In genomic region chr1:211261229-211261628, GRCh38 we compare ENCODE assay signal across 8 cellular contexts. TPM values are rescaled to one million over a fixed set of nuclear protein-coding genes. Genes with fewer than 3 reads are reported as not detected.
DNase-seq lines count a peak whose midpoint lies in the region; TF ChIP-seq lines count a peak whose summit lies in the region.

No MANE protein-coding gene starts in this region.

- no peak overlapping the region for H4K8ac ChIP-seq in trophoblast cell (ENCODE audit: low read depth, low read length)

- no peak overlapping the region for H2BK120ac ChIP-seq in trophoblast cell (ENCODE audit: insufficient read depth, low read length, poor library complexity)

- no peak overlapping the region for H3K4ac ChIP-seq in trophoblast cell (ENCODE audit: low read depth, low read length)

- no peak overlapping the region for H2BK12ac ChIP-seq in trophoblast cell (ENCODE audit: low read length)

- no peak overlapping the region for H2BK5ac ChIP-seq in trophoblast cell (ENCODE audit: low read depth, low read length, poor library complexity)

- H3K4me1 ChIP-seq in DOHH2 (ENCODE audit: control insufficient read depth, low read length) (peaks cover 18% of the 10 kb centered on the region), Peyer's patch (peaks cover 0 to 19% (median 3%) of the 10 kb centered on the region in 4 donors), trophoblast cell (ENCODE audit: control insufficient read depth in 1 of 2, insufficient read depth in 2 of 2, low read length in 2 of 2) (peaks cover 5 to 6% of the 10 kb centered on the region in 2 experiments)

- no peaks in the 10 kb centered on the region for H3K9me3 ChIP-seq in DOHH2 (ENCODE audit: control insufficient read depth, insufficient read depth, low read length)
- H3K9me3 ChIP-seq in Peyer's patch = no peaks in the 10 kb centered on the region
- no peaks in the 10 kb centered on the region for H3K9me3 ChIP-seq in trophoblast cell (ENCODE audit: insufficient read depth, low read depth, low read length)

- H3K18ac ChIP-seq in trophoblast cell (ENCODE audit: low read length) = no peak overlapping the region

- H3K9ac ChIP-seq in trophoblast cell (ENCODE audit: low read length) = no peak overlapping the region

- H4K12ac ChIP-seq in trophoblast cell (ENCODE audit: low read depth, low read length) = no peak overlapping the region

- H3K27ac ChIP-seq in DOHH2 (ENCODE audit: low read depth, low read length) (peak overlapping the region; percentile 97), Peyer's patch (peak overlapping the region in 2 of 4 donors; percentile 98 to 100), epithelial cell of prostate (peak overlapping the region; percentile 97), trophoblast cell (ENCODE audit: low read depth, low read length) (peak overlapping the region; percentile 41)

- H2AFZ ChIP-seq in trophoblast cell (ENCODE audit: insufficient read depth, low read length, poor library complexity) = no peak overlapping the region

- no peak for DNase-seq in Peyer's patch
- no peak for DNase-seq in epithelial cell of prostate (ENCODE audit: low read depth, low spot score)
- DNase-seq in trophoblast cell = no peak
- DNase-seq in iPS-NIHi11 (ENCODE audit: low spot score) = no peak
- no peak for DNase-seq in NCI-H1105 treated with DMSO at 0.1 percent for 48 hours (lab: John Stamatoyannopoulos, UW)
- no peak for DNase-seq in NK-92 treated with Interleukin-12 subunit alpha and Interleukin-12 subunit beta, amount 100 ng/mL, for 24 hours (lab: John Stamatoyannopoulos, UW)
- DNase-seq in superior temporal gyrus (ENCODE audit: extremely low spot score) = no peak

- H3K14ac ChIP-seq in trophoblast cell (ENCODE audit: low read length) = no peak overlapping the region

- H3K79me1 ChIP-seq in trophoblast cell (ENCODE audit: low read length) = peaks cover 26% of the 10 kb centered on the region

- H3K4me2 ChIP-seq in DOHH2 (ENCODE audit: low read length) = peak overlapping the region; percentile 74
- H3K4me2 ChIP-seq in trophoblast cell (ENCODE audit: low read length) = peak overlapping the region; percentile 83

- TF ChIP-seq POLR2A in Peyer's patch (IDR thresholded peaks at IDR 0.05) = no peak

- H4K20me1 ChIP-seq in DOHH2 (ENCODE audit: control insufficient read depth, insufficient read depth, low read depth, low read length) = 0 out of 2 replicates have a peak, but pooled peaks cover 3% of the 10 kb centered on the region

- H3K27me3 ChIP-seq in DOHH2 (ENCODE audit: control insufficient read depth, low read length) (no peaks in the 10 kb centered on the region), Peyer's patch (no peaks in the 10 kb centered on the region), trophoblast cell (ENCODE audit: insufficient read depth, low read length) (no peaks in the 10 kb centered on the region)

- peaks cover 34% of the 10 kb centered on the region for H3K36me3 ChIP-seq in DOHH2 (ENCODE audit: control insufficient read depth, low read length)
- H3K36me3 ChIP-seq in Peyer's patch = peaks cover 0 to 6% (median 0%) of the 10 kb centered on the region in 3 donors
- peaks cover 1 to 5% of the 10 kb centered on the region in 2 experiments for H3K36me3 ChIP-seq in trophoblast cell (ENCODE audit: control insufficient read depth in 1 of 2, insufficient read depth in 2 of 2, low read length in 2 of 2)

- no peak overlapping the region for H3K23ac ChIP-seq in trophoblast cell (ENCODE audit: low read length)

- no peak overlapping the region for H4K91ac ChIP-seq in trophoblast cell (ENCODE audit: low read depth, low read length)

- peaks cover 64% of the 10 kb centered on the region for H3K79me2 ChIP-seq in DOHH2 (ENCODE audit: control insufficient read depth, low read length)
- peaks cover 16% of the 10 kb centered on the region for H3K79me2 ChIP-seq in trophoblast cell (ENCODE audit: control insufficient read depth, insufficient read depth, low read length, poor library complexity)

- H3K4me3 ChIP-seq in DOHH2 (ENCODE audit: low read length) (peak overlapping the region; percentile 86), Peyer's patch (peak overlapping the region in 3 of 4 donors; percentile 83 to 94 (median 88)), trophoblast cell (ENCODE audit: low read depth, low read length) (no peak overlapping the region)

- WGBS in trophoblast cell (ENCODE audit: extremely low coverage, insufficient coverage, insufficient read length) = no CpG with 5 or more reads among the region's 2 CpGs

- TF ChIP-seq CTCF in DOHH2 (IDR thresholded peaks at IDR 0.05; ENCODE audit: low read depth, low read length, poor library complexity, severe bottlenecking) (no peak), Peyer's patch (IDR thresholded peaks at IDR 0.05) (no peak)

- H2AK5ac ChIP-seq in trophoblast cell (ENCODE audit: low read length) = no peak overlapping the region

- H3K9me2 ChIP-seq in DOHH2 (replicated peaks; ENCODE audit: control insufficient read depth, low read length) = no peaks in the 10 kb centered on the region

- peaks cover 9% of the 10 kb centered on the region; the same call in 1 of the 2 replicates for H3F3A ChIP-seq in DOHH2 (ENCODE audit: control insufficient read depth, insufficient read depth)

RNA-seq across cellular contexts. Expression of gene RCOR3, which starts 2.1 kb away (rescaled TPM):
- total RNA-seq in Peyer's patch = 10 to 100 TPM; 69.3 to 95.4 (median 74.7) TPM
- polyA plus RNA-seq in trophoblast cell (2013) = 39.1 and 39.8 TPM in 2 replicates
